In the genomic region with DNA sequence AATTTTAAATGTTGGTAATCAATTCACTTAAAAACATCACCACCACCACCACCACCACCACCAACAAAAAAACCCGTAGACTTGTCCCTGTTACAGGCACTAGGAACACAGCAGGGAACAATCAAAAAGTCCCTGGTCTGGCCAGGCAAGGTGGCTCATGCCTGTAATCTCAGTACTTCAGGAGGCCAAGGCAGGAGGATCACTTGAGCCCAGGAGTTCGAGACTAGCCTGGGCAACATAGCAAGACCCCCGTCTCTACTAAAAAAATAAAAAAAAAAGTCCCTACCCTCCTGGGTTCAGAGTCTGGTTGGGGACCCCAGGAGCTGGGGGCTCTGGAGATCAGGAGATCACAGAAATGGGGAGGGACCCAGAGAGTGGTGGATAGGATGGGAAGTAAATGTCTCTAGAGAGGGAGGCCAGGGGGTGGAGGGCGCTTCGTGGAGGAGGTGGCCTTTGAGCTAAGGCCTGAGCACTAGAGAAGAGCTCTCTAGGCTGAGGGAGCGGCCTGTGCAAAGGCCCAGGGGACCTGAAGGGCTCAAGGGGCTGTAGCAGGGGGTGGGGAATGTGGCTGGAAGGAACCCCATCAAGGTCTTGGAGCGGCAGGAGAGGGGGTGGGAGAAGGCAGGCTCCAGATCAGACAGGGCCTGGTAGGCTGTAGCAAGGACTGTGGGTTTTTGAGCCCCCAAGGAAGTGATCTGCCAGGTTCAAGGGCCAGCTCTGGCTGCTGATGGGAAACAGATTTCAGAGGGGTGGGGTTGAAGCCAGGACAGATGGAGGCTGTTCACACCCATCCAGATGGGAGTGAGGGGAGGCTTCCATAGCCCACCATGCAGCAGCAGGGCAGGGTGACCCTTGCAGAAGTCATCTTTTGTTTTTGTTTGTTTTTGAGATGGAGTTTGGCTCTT, we compare ENCODE assay signal across 15 cellular contexts. TPM values are rescaled to one million over a fixed set of nuclear protein-coding genes. Genes with fewer than 3 reads are reported as not detected.
DNase-seq lines count a peak whose midpoint lies in the region; ATAC-seq and TF ChIP-seq lines count a peak whose summit lies in the region.
"Had no signal": no experiment of that assay in that cellular context is flagged by ENCODE, and none has a peak within 500 bp of the region (broad histone marks: within the 10 kb centered on the region; RNA-seq: fewer than 3 reads in every experiment).

No MANE protein-coding gene starts in this region.

- H3K36me3 ChIP-seq in H7 (replicated peaks; ENCODE audit: control insufficient read depth, insufficient read depth, low read length) = no peaks in the 10 kb centered on the region
- H3K36me3 ChIP-seq: colonic mucosa had no signal

- TF ChIP-seq CTCF in neural crest cell (conservative IDR thresholded peaks at IDR 0.05) = no peak

- no peak for DNase-seq in activated CD4-positive, alpha-beta T cell treated with anti-CD3 and anti-CD28 coated beads for 36 hours
- no peak for DNase-seq in activated CD4-positive, alpha-beta T cell treated with anti-CD3 and anti-CD28 coated beads for 4 hours
- DNase-seq in H7 (peak; percentile 31), neural crest cell (ENCODE audit: low read depth, low spot score) (no peak), DMS153 (lab: John Stamatoyannopoulos, UW) (no peak), SIG-M5 (lab: John Stamatoyannopoulos, UW) (no peak)
- no peak for DNase-seq in activated naive CD8-positive, alpha-beta T cell treated with anti-CD3 and anti-CD28 coated beads, Interleukin-2, amount 10 ng/mL, durations not matched to agents 7 days and 5 days
- DNase-seq: colonic mucosa, NCI-H1105 treated with DMSO at 0.1 percent for 48 hours, NCI-H82, upper lobe of right lung had no signal

- CTCF ChIA-PET in activated CD4-positive, alpha-beta T cell treated with anti-CD3 and anti-CD28 coated beads for 36 hours (lab: Charles Lee) = interaction anchor here (0.6 to 8.4 kb wide), 2 partner anchors 82 to 91 kb away, joined by 3 to 265 read pairs; no protein-coding TSS in a partner anchor

- H3K27me3 Mint-ChIP-seq in activated CD4-positive, alpha-beta T cell treated with anti-CD3 and anti-CD28 coated beads for 36 hours = no peaks in the 10 kb centered on the region
- H3K27me3 Mint-ChIP-seq in activated naive CD8-positive, alpha-beta T cell treated with anti-CD3 and anti-CD28 coated beads, Interleukin-2, amount 10 ng/mL, durations not matched to agents 7 days and 5 days = no peaks in the 10 kb centered on the region
- no peaks in the 10 kb centered on the region for H3K27me3 Mint-ChIP-seq in neural crest cell (ENCODE audit: low read depth)

- H3K36me3 Mint-ChIP-seq in activated CD4-positive, alpha-beta T cell treated with anti-CD3 and anti-CD28 coated beads for 36 hours (ENCODE audit: low read depth) = peaks cover 45% of the 10 kb centered on the region
- peaks cover 37% of the 10 kb centered on the region for H3K36me3 Mint-ChIP-seq in activated naive CD8-positive, alpha-beta T cell treated with anti-CD3 and anti-CD28 coated beads, Interleukin-2, amount 10 ng/mL, durations not matched to agents 7 days and 5 days
- H3K36me3 Mint-ChIP-seq in neural crest cell (ENCODE audit: low read depth) = no peaks in the 10 kb centered on the region

- ATAC-seq in activated CD4-positive, alpha-beta T cell treated with anti-CD3 and anti-CD28 coated beads for 36 hours = no peak
- ATAC-seq in activated naive CD8-positive, alpha-beta T cell treated with anti-CD3 and anti-CD28 coated beads, Interleukin-2, amount 10 ng/mL, durations not matched to agents 7 days and 5 days (ENCODE audit: low read depth) = no peak
- ATAC-seq in GM21529 (IDR thresholded peaks at IDR 0.05; ENCODE audit: unreplicated experiment) = no peak
- ATAC-seq: A549, gastroesophageal sphincter, upper lobe of right lung had no signal

- H3K4me1 Mint-ChIP-seq in activated CD4-positive, alpha-beta T cell treated with anti-CD3 and anti-CD28 coated beads for 36 hours = peaks cover 65% of the 10 kb centered on the region
- peaks cover 54% of the 10 kb centered on the region for H3K4me1 Mint-ChIP-seq in activated naive CD8-positive, alpha-beta T cell treated with anti-CD3 and anti-CD28 coated beads, Interleukin-2, amount 10 ng/mL, durations not matched to agents 7 days and 5 days
- peaks cover 16% of the 10 kb centered on the region for H3K4me1 Mint-ChIP-seq in neural crest cell

- POLR2A ChIA-PET in activated CD4-positive, alpha-beta T cell treated with anti-CD3 and anti-CD28 coated beads for 36 hours (lab: Charles Lee) = no interaction called here
- POLR2A ChIA-PET in activated naive CD8-positive, alpha-beta T cell treated with anti-CD3 and anti-CD28 coated beads, Interleukin-2, amount 10 ng/mL, durations not matched to agents 7 days and 5 days (lab: Charles Lee) = interaction anchor here (0.5 to 2.0 kb wide), 2 partner anchors 71 to 80 kb away, joined by 4 to 7 read pairs; no protein-coding TSS in a partner anchor

- peak overlapping the region; percentile 64 for H3K27ac Mint-ChIP-seq in activated CD4-positive, alpha-beta T cell treated with anti-CD3 and anti-CD28 coated beads for 36 hours
- peak overlapping the region; percentile 78 for H3K27ac Mint-ChIP-seq in activated naive CD8-positive, alpha-beta T cell treated with anti-CD3 and anti-CD28 coated beads, Interleukin-2, amount 10 ng/mL, durations not matched to agents 7 days and 5 days
- peak overlapping the region; percentile 62 for H3K27ac Mint-ChIP-seq in neural crest cell (ENCODE audit: unreplicated experiment)

- no peaks in the 10 kb centered on the region for H3K27me3 ChIP-seq in H7 (ENCODE audit: control insufficient read depth, insufficient read depth, low read length)
- H3K27me3 ChIP-seq: colonic mucosa, gastroesophageal sphincter, upper lobe of right lung had no signal

- H3K9me3 Mint-ChIP-seq in activated CD4-positive, alpha-beta T cell treated with anti-CD3 and anti-CD28 coated beads for 36 hours (ENCODE audit: low read depth) = no peaks in the 10 kb centered on the region
- no peaks in the 10 kb centered on the region for H3K9me3 Mint-ChIP-seq in activated naive CD8-positive, alpha-beta T cell treated with anti-CD3 and anti-CD28 coated beads, Interleukin-2, amount 10 ng/mL, durations not matched to agents 7 days and 5 days
- no peaks in the 10 kb centered on the region for H3K9me3 Mint-ChIP-seq in neural crest cell

- H3K4me3 Mint-ChIP-seq in activated CD4-positive, alpha-beta T cell treated with anti-CD3 and anti-CD28 coated beads for 36 hours = no peak overlapping the region
- H3K4me3 Mint-ChIP-seq in activated naive CD8-positive, alpha-beta T cell treated with anti-CD3 and anti-CD28 coated beads, Interleukin-2, amount 10 ng/mL, durations not matched to agents 7 days and 5 days = no peak overlapping the region
- no peak overlapping the region for H3K4me3 Mint-ChIP-seq in neural crest cell

- H3K4me3 ChIP-seq in H7 (ENCODE audit: insufficient read depth, low read depth, low read length) = no peak overlapping the region
- H3K4me3 ChIP-seq: A549, colonic mucosa, gastroesophageal sphincter, upper lobe of right lung had no signal

- intact Hi-C loops in activated CD4-positive, alpha-beta T cell treated with anti-CD3 and anti-CD28 coated beads for 36 hours (cut with DNase I, micrococcal nuclease) = loop anchor here (5.0 to 10.0 kb wide), 2 partner anchors 38 to 370 kb away; a partner anchor contains a TSS

RNA-seq across cellular contexts. Expression of a gene that starts 24.8 kb away (rescaled TPM):
- 10 to 100 TPM; 20.6 to 22.9 TPM for total RNA-seq in activated CD4-positive, alpha-beta T cell treated with anti-CD3 and anti-CD28 coated beads for 36 hours
- 13.1 and 23.7 TPM in 2 replicates for total RNA-seq in H7 (2014; rRNA removed; shearing (Covaris generic))
- 10 to 100 TPM; 52.6 to 53.3 TPM for total RNA-seq in activated naive CD8-positive, alpha-beta T cell treated with anti-CD3 and anti-CD28 coated beads, Interleukin-2, amount 10 ng/mL, durations not matched to agents 7 days and 5 days
- total RNA-seq in neural crest cell = 24.5 and 29.4 TPM in 2 replicates

RNA-seq across cellular contexts. Expression of a gene that starts 38.2 kb away (rescaled TPM):
- 100 to 1,000 TPM; 107 to 116 TPM for total RNA-seq in activated CD4-positive, alpha-beta T cell treated with anti-CD3 and anti-CD28 coated beads for 36 hours
- 1.3 and 2.4 TPM in 2 replicates for total RNA-seq in H7 (2014; rRNA removed; shearing (Covaris generic))
- total RNA-seq in activated naive CD8-positive, alpha-beta T cell treated with anti-CD3 and anti-CD28 coated beads, Interleukin-2, amount 10 ng/mL, durations not matched to agents 7 days and 5 days = 100 to 1,000 TPM; 215 to 246 TPM
- 3.1 and 3.3 TPM in 2 replicates for total RNA-seq in neural crest cell
- total RNA-seq: RPMI7951 had no signal

Comparison
In these comparisons a context has a peak if more than half of its experiments do, and no peak if none do; other contexts are left out.
1. RNA of a gene that starts 38.2 kb away (total RNA-seq): 215 to 246 TPM in activated naive CD8-positive, alpha-beta T cell treated with anti-CD3 and anti-CD28 coated beads, Interleukin-2, amount 10 ng/mL, durations not matched to agents 7 days and 5 days and 107 to 116 TPM in activated CD4-positive, alpha-beta T cell treated with anti-CD3 and anti-CD28 coated beads for 36 hours; 3.1 to 3.3 TPM in neural crest cell and 1.3 to 2.4 TPM in H7; every median in the first group is over 10 times any median in the second.
2. Peak in every context shown above with its lines, with median percentiles within 50 percentile points of each other: H3K27ac Mint-ChIP-seq.